25 cellular contexts compared by ENCODE assay signal in the genomic region with DNA sequence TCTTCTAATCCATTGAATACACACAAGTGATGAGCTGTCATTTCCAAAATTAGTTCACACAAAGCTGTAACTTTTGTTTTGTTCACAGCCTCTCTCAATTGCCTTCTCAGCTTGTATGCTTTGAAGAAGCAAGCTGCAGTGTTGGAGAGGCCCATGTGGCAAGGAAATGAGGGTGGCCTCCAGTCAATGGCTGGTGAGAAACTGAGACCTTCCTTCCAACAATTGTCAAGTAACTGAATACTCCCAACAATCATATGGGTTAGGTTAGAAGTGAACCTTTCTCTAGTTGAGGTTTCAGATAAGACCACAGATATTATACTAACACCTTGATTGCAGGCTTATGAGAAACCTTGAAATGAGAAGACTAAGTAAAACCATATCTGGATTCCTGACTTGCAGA.
"Had no signal": no experiment of that assay in that cellular context is flagged by ENCODE, and none has a peak within 500 bp of the region (broad histone marks: within the 10 kb centered on the region; RNA-seq: fewer than 3 reads in every experiment).

No MANE protein-coding gene starts in this region.

- H3K36me3 Mint-ChIP-seq: mesothelial cell of epicardium, naive B cell, natural killer cell, neural progenitor cell had no signal

- H3K4me3 Mint-ChIP-seq: mesothelial cell of epicardium; naive B cell; natural killer cell; nephron progenitor cell; neural progenitor cell; stimulated activated naive CD8-positive, alpha-beta T cell treated with anti-CD3 and anti-CD28 coated beads, Interleukin-15, Interleukin-2, amounts not matched to agents 100 ng/mL and 50 ng/mL, for 24 hours had no signal

- ATAC-seq: natural killer cell, sciatic nerve, upper lobe of right lung had no signal

- H3K4me3 ChIP-seq: left ventricle myocardium inferior, lung, neural progenitor cell, right atrium auricular region, skin epidermis, suprapubic skin, thoracic aorta, tibial artery, upper lobe of right lung, uterus had no signal

- H3K4me1 Mint-ChIP-seq: naive B cell, natural killer cell had no signal

- H3K27me3 Mint-ChIP-seq: naive B cell had no signal

- H3K27ac Mint-ChIP-seq: mesothelial cell of epicardium; naive B cell; natural killer cell; nephron progenitor cell; neural progenitor cell; progenitor cell of endocrine pancreas; stimulated activated naive CD8-positive, alpha-beta T cell treated with anti-CD3 and anti-CD28 coated beads, Interleukin-15, Interleukin-2, amounts not matched to agents 100 ng/mL and 50 ng/mL, for 24 hours had no signal

- DNase-seq: hypothalamus; islet precursor cell; left ventricle myocardium inferior; mesendoderm; naive B cell; natural killer cell; nephron progenitor cell; occipital lobe; stimulated activated CD4-positive, alpha-beta T cell treated with anti-CD3 and anti-CD28 coated beads, Interleukin-1b, Interleukin-23, amount 100 ng/mL, for 48 hours; stimulated activated CD4-positive, alpha-beta T cell treated with anti-CD3 and anti-CD28 coated beads, Interleukin-4, amount 100 ng/mL, for 1 hour; stimulated activated naive CD4-positive, alpha-beta T cell; tibial artery; trophoblast cell; upper lobe of right lung; uterus had no signal
